ENCODE assay signal across 31 cellular contexts in genomic region chr16:14423344-14423743, GRCh38.
DNase-seq lines count a peak whose midpoint lies in the region; ATAC-seq, FAIRE-seq and TF ChIP-seq lines count a peak whose summit lies in the region.
"Had no signal": no experiment of that assay in that cellular context is flagged by ENCODE, and none has a peak within 500 bp of the region (broad histone marks: within the 10 kb centered on the region; RNA-seq: fewer than 3 reads in every experiment).

No MANE protein-coding gene starts in this region.

- no peak overlapping the region for H3K4me3 Mint-ChIP-seq in H9
- no peak overlapping the region for H3K4me3 Mint-ChIP-seq in neural crest cell
- H3K4me3 Mint-ChIP-seq in endothelial cell (ENCODE audit: unreplicated experiment), result no peak overlapping the region
- H3K4me3 Mint-ChIP-seq: activated T-cell treated with anti-CD3 and anti-CD28 coated beads, Interleukin-2, amount 50 U/mL, for 24 hours had no signal

- peak overlapping the region; percentile 51 to 72; a peak in 5 of 6 replicates for H3K27ac ChIP-seq in A549
- H3K27ac ChIP-seq in H9 (ENCODE audit: insufficient read length, low read depth, low read length), result no peak overlapping the region
- peak overlapping the region; percentile 9 to 76 for H3K27ac ChIP-seq in ascending aorta
- H3K27ac ChIP-seq: epithelial cell of prostate, heart right ventricle, testis, WERI-Rb-1 had no signal

- no peak for TF ChIP-seq RAD21 in A549 (conservative IDR thresholded peaks at IDR 0.05 in 1 of 2, IDR thresholded peaks at IDR 0.05 in 1 of 2)

- H3K4me1 Mint-ChIP-seq in H9 (peaks cover 14% of the 10 kb centered on the region in 2 experiments), neural crest cell (peaks cover 16% of the 10 kb centered on the region), endothelial cell (ENCODE audit: unreplicated experiment) (peaks cover 16% of the 10 kb centered on the region)

- no peaks in the 10 kb centered on the region for H4K20me1 ChIP-seq in H9 (ENCODE audit: control insufficient read depth, insufficient read depth, insufficient read length)

- no peak overlapping the region for H3K4ac ChIP-seq in H9 (ENCODE audit: low read depth, low read length)

- intact Hi-C loops in ascending aorta (cut with DNase I), result no loop called here

- H3K9ac ChIP-seq in H9 (ENCODE audit: extremely low read depth, insufficient read length, low read length), result no peak overlapping the region

- no peak overlapping the region for H4K8ac ChIP-seq in H9 (replicated peaks; ENCODE audit: insufficient read length, low read depth, low read length)

- H3K27ac Mint-ChIP-seq in H9, result peak overlapping the region in 2 of 3 experiments; percentile 44; a peak in 2 of 7 replicates
- peak overlapping the region; percentile 67 for H3K27ac Mint-ChIP-seq in neural crest cell (ENCODE audit: unreplicated experiment)
- no peak overlapping the region for H3K27ac Mint-ChIP-seq in endothelial cell (ENCODE audit: unreplicated experiment)
- H3K27ac Mint-ChIP-seq: activated T-cell treated with anti-CD3 and anti-CD28 coated beads, Interleukin-2, amount 50 U/mL, for 24 hours had no signal

- peaks cover 0 to 5% (median 3%) of the 10 kb centered on the region in 3 experiments; a peak in 4 of 7 replicates for H3K36me3 Mint-ChIP-seq in H9 (ENCODE audit: insufficient read depth in 1 of 3, low read depth in 3 of 3)
- peaks cover 2% of the 10 kb centered on the region for H3K36me3 Mint-ChIP-seq in neural crest cell (ENCODE audit: low read depth)
- H3K36me3 Mint-ChIP-seq in endothelial cell (ENCODE audit: low read depth, unreplicated experiment), result peaks cover 22% of the 10 kb centered on the region

- H3K9me3 Mint-ChIP-seq in H9, result no peaks in the 10 kb centered on the region
- no peaks in the 10 kb centered on the region for H3K9me3 Mint-ChIP-seq in neural crest cell
- no peaks in the 10 kb centered on the region for H3K9me3 Mint-ChIP-seq in endothelial cell (ENCODE audit: unreplicated experiment)
- H3K9me3 Mint-ChIP-seq: activated T-cell treated with anti-CD3 and anti-CD28 coated beads, Interleukin-2, amount 50 U/mL, for 24 hours had no signal

- no peak overlapping the region for H4K91ac ChIP-seq in H9 (ENCODE audit: insufficient read length, low read depth, low read length)

- H3K23ac ChIP-seq in H9 (ENCODE audit: insufficient read length, low read depth, low read length), result no peak overlapping the region

- H2AFZ ChIP-seq in H9 (ENCODE audit: low read length), result no peak overlapping the region

- no peak for DNase-seq in A549 (ENCODE audit: low read depth in 1 of 2, low spot score in 1 of 2)
- DNase-seq in H9, result no peak
- no peak for DNase-seq in ascending aorta (ENCODE audit: low spot score in 2 of 2)
- DNase-seq in neural crest cell (ENCODE audit: low read depth, low spot score), result no peak
- DNase-seq in endothelial cell (ENCODE audit: low spot score), result no peak
- DNase-seq in NCI-H2196 (lab: John Stamatoyannopoulos, UW; ENCODE audit: unreplicated experiment), result no peak
- no peak for DNase-seq in mucosa of gallbladder (ENCODE audit: low spot score)
- DNase-seq: 8988T; activated CD4-positive, alpha-beta T cell treated with anti-CD3 and anti-CD28 coated beads for 48 hours; activated gamma-delta T cell; activated T-cell treated with anti-CD3 and anti-CD28 coated beads, Interleukin-2, amount 50 U/mL, for 24 hours; BE2C; cerebellar nuclear complex; DMS53; heart right ventricle; IMR-90; NCI-H1105; NCI-H187 treated with DMSO at 0.1 percent for 48 hours; NCI-H2171 treated with DMSO at 0.1 percent for 48 hours; NCI-H524 treated with DMSO at 0.1 percent for 48 hours; NK-92 treated with Interleukin-12 subunit alpha and Interleukin-12 subunit beta, amount 100 ng/mL, for 24 hours; posterior cingulate gyrus; stimulated activated naive CD8-positive, alpha-beta T cell treated with anti-CD3 and anti-CD28 coated beads, Interleukin-15, Interleukin-2, amounts not matched to agents 100 U/mL and 50 U/mL, for 24 hours; SW 1271; T-helper 9 cell; testis; WERI-Rb-1 had no signal

- H2BK120ac ChIP-seq in H9 (ENCODE audit: low read depth, low read length, poor library complexity, severe bottlenecking), result no peak overlapping the region

- H3K79me2 ChIP-seq in H9 (ENCODE audit: insufficient read depth, low read length), result no peaks in the 10 kb centered on the region

- no peaks in the 10 kb centered on the region for H3K36me3 ChIP-seq in ascending aorta
- H3K36me3 ChIP-seq: BE2C, heart right ventricle, WERI-Rb-1 had no signal

- no peak overlapping the region for H3K4me3 ChIP-seq in A549
- H3K4me3 ChIP-seq in ascending aorta, result no peak overlapping the region
- H3K4me3 ChIP-seq: heart right ventricle, testis had no signal

- H3K27me3 ChIP-seq in H9 (ENCODE audit: insufficient read depth, low read length) (no peaks in the 10 kb centered on the region), ascending aorta (no peaks in the 10 kb centered on the region)
- H3K27me3 ChIP-seq: BE2C, heart right ventricle, testis had no signal

- POLR2A ChIA-PET in A549 (lab: Yijun Ruan, JAX), result no interaction called here

- no peaks in the 10 kb centered on the region for H3K27me3 Mint-ChIP-seq in H9 (ENCODE audit: low read depth)
- H3K27me3 Mint-ChIP-seq in neural crest cell (ENCODE audit: low read depth), result no peaks in the 10 kb centered on the region
- H3K27me3 Mint-ChIP-seq in endothelial cell (ENCODE audit: unreplicated experiment), result peaks cover 2% of the 10 kb centered on the region
- H3K27me3 Mint-ChIP-seq: activated T-cell treated with anti-CD3 and anti-CD28 coated beads, Interleukin-2, amount 50 U/mL, for 24 hours had no signal

- no peak overlapping the region for H2BK15ac ChIP-seq in H9 (ENCODE audit: low read depth, low read length)

- FAIRE-seq in A549 (lab: Jason Lieb, UNC), result no peak

- TF ChIP-seq CTCF in A549 (IDR thresholded peaks at IDR 0.05) (no peak), H9 (conservative IDR thresholded peaks at IDR 0.05) (no peak), ascending aorta (IDR thresholded peaks at IDR 0.05) (no peak), neural crest cell (conservative IDR thresholded peaks at IDR 0.05) (no peak), endothelial cell (IDR thresholded peaks at IDR 0.05; ENCODE audit: unreplicated experiment) (no peak)

- no peak overlapping the region for H2BK5ac ChIP-seq in H9 (ENCODE audit: insufficient read length, low read length)

- ATAC-seq in A549, result no peak; a peak in 1 of 6 replicates
- no peak for ATAC-seq in HG02588 (IDR thresholded peaks at IDR 0.05; ENCODE audit: unreplicated experiment)
- ATAC-seq: heart right ventricle; Panc1; sciatic nerve; stimulated activated naive CD8-positive, alpha-beta T cell treated with anti-CD3 and anti-CD28 coated beads, Interleukin-15, Interleukin-2, amounts not matched to agents 100 U/mL and 50 U/mL, for 24 hours had no signal

- H3K9me3 ChIP-seq in A549 (no peaks in the 10 kb centered on the region), H9 (ENCODE audit: control insufficient read depth, low read depth, low read length) (no peaks in the 10 kb centered on the region), ascending aorta (no peaks in the 10 kb centered on the region)
- H3K9me3 ChIP-seq: BE2C, heart right ventricle, testis had no signal

- H4K5ac ChIP-seq in H9 (ENCODE audit: insufficient read length, low read depth, low read length), result no peak overlapping the region

- 73% methylated on average over 4 of the region's 4 CpGs for WGBS in A549 (ENCODE audit: missing lambda C conversion rate)
- WGBS in H9 (ENCODE audit: extremely low coverage, insufficient read length, low lambda C conversion rate), result no CpG with 5 or more reads among the region's 4 CpGs

- no peak overlapping the region for H3K14ac ChIP-seq in H9 (ENCODE audit: insufficient read depth, low read length)

- CTCF ChIA-PET in A549 (lab: Yijun Ruan, JAX), result interaction anchor here (0.6 to 0.8 kb wide), 2 partner anchors 65 to 173 kb away, joined by 3 read pairs; no protein-coding TSS in a partner anchor

- H2BK20ac ChIP-seq in H9 (ENCODE audit: low read depth, low read length, poor library complexity, severe bottlenecking), result no peak overlapping the region

- TF ChIP-seq POLR2A in A549 (IDR thresholded peaks at IDR 0.05; ENCODE audit: low read length), result no peak

- no peak overlapping the region for H2BK12ac ChIP-seq in H9 (ENCODE audit: insufficient read length, low read depth, low read length)

- H2AK5ac ChIP-seq in H9 (ENCODE audit: insufficient read length, low read length), result no peak overlapping the region

- no peak for TF ChIP-seq EP300 in A549 (IDR thresholded peaks at IDR 0.05)

- H3T11ph ChIP-seq in H9 (ENCODE audit: low read length), result no peak overlapping the region

- peak overlapping the region; percentile 39; the same call in 2 of the 3 replicates for H3K4me2 ChIP-seq in A549
- no peak overlapping the region for H3K4me2 ChIP-seq in H9 (ENCODE audit: insufficient read depth, insufficient read length, low read length)

- no peaks in the 10 kb centered on the region for H3K79me1 ChIP-seq in H9 (ENCODE audit: insufficient read depth, low read depth, low read length, poor library complexity, severe bottlenecking)

- no peak overlapping the region for H3K18ac ChIP-seq in H9 (ENCODE audit: insufficient read length, low read depth, low read length)

- no peaks in the 10 kb centered on the region for H3K23me2 ChIP-seq in H9 (ENCODE audit: insufficient read length, low read depth, low read length, poor library complexity, severe bottlenecking)

- no peak overlapping the region for H3K56ac ChIP-seq in H9 (ENCODE audit: insufficient read length, low read depth, low read length)

- H3K4me1 ChIP-seq in A549 (peaks cover 28% of the 10 kb centered on the region), H9 (ENCODE audit: insufficient read depth, low read length) (no peaks in the 10 kb centered on the region; the same call in 1 of the 2 replicates), ascending aorta (peaks cover 10 to 27% of the 10 kb centered on the region in 2 donors)
- H3K4me1 ChIP-seq: BE2C had no signal

TF ChIP-seq in A549, 52 proteins besides CTCF, POLR2A, EP300 and RAD21:
- TF ChIP-seq RNF2 (IDR thresholded peaks at IDR 0.05; ENCODE audit: borderline replicate concordance, low read depth) (no peak), CBX2 (IDR thresholded peaks at IDR 0.05; ENCODE audit: borderline replicate concordance, low read depth) (no peak), HOXA7 (CRISPR knock-in tag; IDR thresholded peaks at IDR 0.05) (no peak), ZSCAN20 (CRISPR knock-in tag; IDR thresholded peaks at IDR 0.05) (no peak), PHF8 (IDR thresholded peaks at IDR 0.05; ENCODE audit: borderline replicate concordance, low read depth) (no peak), SMC3 (IDR thresholded peaks at IDR 0.05) (no peak), TP53 (CRISPR knock-in tag; IDR thresholded peaks at IDR 0.05) (no peak)
